7 cellular contexts compared by ENCODE assay signal in the genomic region with DNA sequence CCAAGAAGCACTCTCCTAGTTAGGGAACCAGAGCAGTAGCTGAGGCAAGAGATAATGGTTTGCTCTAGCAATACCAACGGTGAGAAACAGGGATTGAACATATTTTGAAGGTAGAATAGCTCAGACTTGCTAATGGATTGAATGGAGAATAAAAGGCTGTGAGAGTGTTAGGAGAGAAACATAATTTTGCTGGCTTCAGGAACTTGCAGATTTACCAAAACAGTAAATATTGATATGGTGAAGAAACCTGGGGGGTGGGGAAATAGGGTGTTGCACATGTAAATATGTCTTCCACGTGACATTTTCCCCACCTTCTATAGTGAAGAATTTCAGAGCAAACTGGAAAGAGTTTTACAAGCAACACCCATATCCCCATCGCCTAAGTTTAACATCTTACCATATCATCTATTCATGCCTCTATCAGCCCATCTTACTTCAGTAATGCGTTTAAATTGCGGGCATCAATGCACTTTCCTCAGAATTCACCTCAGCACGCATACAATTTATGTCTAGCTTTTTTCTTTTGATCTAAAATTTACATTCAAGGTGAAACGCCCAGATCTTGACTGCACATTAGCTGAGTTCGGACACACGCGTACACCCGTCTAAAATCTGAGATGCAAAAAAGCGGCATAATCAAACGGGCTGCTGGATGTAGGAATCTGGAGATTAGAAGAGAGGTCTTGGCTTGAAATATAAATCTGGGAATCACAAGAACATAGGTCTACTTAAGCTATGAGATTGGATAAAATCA. TPM values are rescaled to one million over a fixed set of nuclear protein-coding genes. Genes with fewer than 3 reads are reported as not detected.
DNase-seq lines count a peak whose midpoint lies in the region; TF ChIP-seq lines count a peak whose summit lies in the region.

No MANE protein-coding gene starts in this region.

- no peak overlapping the region for H3T11ph ChIP-seq in H9 (ENCODE audit: low read length)

- H4K91ac ChIP-seq in H9 (ENCODE audit: insufficient read length, low read depth, low read length) = no peak overlapping the region

- peaks cover 10% of the 10 kb centered on the region; the same call in 1 of the 2 replicates for H3K4me1 ChIP-seq in H9 (ENCODE audit: insufficient read depth, low read length)

- H3K27ac ChIP-seq in H9 (ENCODE audit: insufficient read length, low read depth, low read length) = no peak overlapping the region
- H3K27ac ChIP-seq in SK-N-MC = no peak overlapping the region
- peak overlapping the region in 15 of 21 experiments; percentile 57 to 100 (median 95) for H3K27ac ChIP-seq in skin epidermis

- H3K27ac Mint-ChIP-seq in H9 = peak overlapping the region; percentile 62 to 96 (median 76); a peak in 6 of 7 replicates

- H3K27me3 Mint-ChIP-seq in H9 (ENCODE audit: low read depth) = peaks cover 23% of the 10 kb centered on the region

- no peak overlapping the region for H2BK15ac ChIP-seq in H9 (ENCODE audit: low read depth, low read length)

- DNase-seq in H9 (no peak), SK-N-MC (ENCODE audit: low read depth, low spot score) (no peak), fibroblast of villous mesenchyme (ENCODE audit: low read depth) (no peak), OCI-M2 (lab: John Stamatoyannopoulos, UW; ENCODE audit: unreplicated experiment) (no peak), UCSD-AML1 (lab: John Stamatoyannopoulos, UW; ENCODE audit: unreplicated experiment) (no peak), GOT3 (lab: John Stamatoyannopoulos, UW) (no peak)

- peaks cover 6 to 10% (median 7%) of the 10 kb centered on the region in 3 experiments; a peak in 5 of 7 replicates for H3K36me3 Mint-ChIP-seq in H9 (ENCODE audit: insufficient read depth in 1 of 3, low read depth in 3 of 3)

- no CpG with 5 or more reads among the region's 13 CpGs for WGBS in H9 (ENCODE audit: extremely low coverage, insufficient read length, low lambda C conversion rate)

- H3K23me2 ChIP-seq in H9 (ENCODE audit: insufficient read length, low read depth, low read length, poor library complexity, severe bottlenecking) = peaks cover 11% of the 10 kb centered on the region

- H3K4ac ChIP-seq in H9 (ENCODE audit: low read depth, low read length) = no peak overlapping the region

- peaks cover 0 to 2% of the 10 kb centered on the region in 2 experiments; a peak in 1 of 5 replicates for H3K9me3 Mint-ChIP-seq in H9

- peak overlapping the region; percentile 39; the same call in 1 of the 2 replicates for H3K14ac ChIP-seq in H9 (ENCODE audit: insufficient read depth, low read length)

- H2AFZ ChIP-seq in H9 (ENCODE audit: low read length) = no peak overlapping the region

- no peak overlapping the region for H2BK12ac ChIP-seq in H9 (ENCODE audit: insufficient read length, low read depth, low read length)

- no peak overlapping the region for H3K56ac ChIP-seq in H9 (ENCODE audit: insufficient read length, low read depth, low read length)

- H3K4me3 ChIP-seq in SK-N-MC = peak overlapping the region; percentile 81
- H3K4me3 ChIP-seq in fibroblast of villous mesenchyme (ENCODE audit: low read depth, low read length) = peak overlapping the region; percentile 78
- peak overlapping the region; percentile 61 to 100 (median 88) for H3K4me3 ChIP-seq in skin epidermis

- H3K79me1 ChIP-seq in H9 (ENCODE audit: insufficient read depth, low read depth, low read length, poor library complexity, severe bottlenecking) = peaks cover 3% of the 10 kb centered on the region

- H3K9me3 ChIP-seq in H9 (ENCODE audit: control insufficient read depth, low read depth, low read length) (no peaks in the 10 kb centered on the region), SK-N-MC (ENCODE audit: low read depth, low read length) (no peaks in the 10 kb centered on the region)

- H3K27me3 ChIP-seq in H9 (ENCODE audit: insufficient read depth, low read length) = no peaks in the 10 kb centered on the region

- no peak overlapping the region for H3K23ac ChIP-seq in H9 (ENCODE audit: insufficient read length, low read depth, low read length)

- H3K4me3 Mint-ChIP-seq in H9 = peak overlapping the region; percentile 74 to 89

- no peaks in the 10 kb centered on the region for H3K36me3 ChIP-seq in SK-N-MC (ENCODE audit: insufficient read depth, low read length)

- H3K9ac ChIP-seq in H9 (ENCODE audit: extremely low read depth, insufficient read length, low read length) (peak overlapping the region; percentile 81), SK-N-MC (ENCODE audit: insufficient read length) (no peak overlapping the region)

- no peak overlapping the region for H2BK20ac ChIP-seq in H9 (ENCODE audit: low read depth, low read length, poor library complexity, severe bottlenecking)

- no peak overlapping the region for H2BK5ac ChIP-seq in H9 (ENCODE audit: insufficient read length, low read length)

- H3K79me2 ChIP-seq in H9 (ENCODE audit: insufficient read depth, low read length) = peaks cover 3% of the 10 kb centered on the region; the same call in 1 of the 2 replicates

- peak overlapping the region; percentile 100 for H3K4me2 ChIP-seq in H9 (ENCODE audit: insufficient read depth, insufficient read length, low read length)

- no peak overlapping the region for H2BK120ac ChIP-seq in H9 (ENCODE audit: low read depth, low read length, poor library complexity, severe bottlenecking)

- H2AK5ac ChIP-seq in H9 (ENCODE audit: insufficient read length, low read length) = no peak overlapping the region

- H4K5ac ChIP-seq in H9 (ENCODE audit: insufficient read length, low read depth, low read length) = no peak overlapping the region

- no peak for TF ChIP-seq CTCF in H9 (conservative IDR thresholded peaks at IDR 0.05)
- no peak for TF ChIP-seq CTCF in fibroblast of villous mesenchyme (IDR thresholded peaks at IDR 0.05; ENCODE audit: insufficient read depth, low read depth, low read length)

- no peak overlapping the region for H4K8ac ChIP-seq in H9 (replicated peaks; ENCODE audit: insufficient read length, low read depth, low read length)

- H3K4me1 Mint-ChIP-seq in H9 = peaks cover 23 to 26% of the 10 kb centered on the region in 2 experiments

- H4K20me1 ChIP-seq in H9 (ENCODE audit: control insufficient read depth, insufficient read depth, insufficient read length) = no peaks in the 10 kb centered on the region

- no peak overlapping the region for H3K18ac ChIP-seq in H9 (ENCODE audit: insufficient read length, low read depth, low read length)

RNA-seq across cellular contexts. Expression of gene NR1D2, which starts 0.9 kb away (rescaled TPM):
- 24.0 and 24.9 TPM in 2 replicates for total RNA-seq in H9 (2021)
- 27.4 and 35.8 TPM in 2 replicates for total RNA-seq in fibroblast of villous mesenchyme

RNA-seq across cellular contexts. Expression of gene RPL15, which starts 27.3 kb away (rescaled TPM):
- total RNA-seq in H9 (2021) = 2,794 and 2,865 TPM in 2 replicates
- 1,700 and 1,935 TPM in 2 replicates for total RNA-seq in fibroblast of villous mesenchyme

RNA-seq across cellular contexts. Expression of gene NKIRAS1, which starts 27.4 kb away (rescaled TPM):
- total RNA-seq in H9 (2021) = 6.1 and 6.2 TPM in 2 replicates
- total RNA-seq in fibroblast of villous mesenchyme = 13.9 and 28.1 TPM in 2 replicates

Comparison
In these comparisons a context has a peak if more than half of its experiments do, and no peak if none do; other contexts are left out.
1. H3K27ac ChIP-seq: peak in skin epidermis (15 of 21); none in H9 (single experiment) and SK-N-MC (single experiment).
2. Peak in every context shown above with its lines, with median percentiles within 50 percentile points of each other: H3K4me3 ChIP-seq.